ENCODE assay signal across 8 cellular contexts in the genomic region with DNA sequence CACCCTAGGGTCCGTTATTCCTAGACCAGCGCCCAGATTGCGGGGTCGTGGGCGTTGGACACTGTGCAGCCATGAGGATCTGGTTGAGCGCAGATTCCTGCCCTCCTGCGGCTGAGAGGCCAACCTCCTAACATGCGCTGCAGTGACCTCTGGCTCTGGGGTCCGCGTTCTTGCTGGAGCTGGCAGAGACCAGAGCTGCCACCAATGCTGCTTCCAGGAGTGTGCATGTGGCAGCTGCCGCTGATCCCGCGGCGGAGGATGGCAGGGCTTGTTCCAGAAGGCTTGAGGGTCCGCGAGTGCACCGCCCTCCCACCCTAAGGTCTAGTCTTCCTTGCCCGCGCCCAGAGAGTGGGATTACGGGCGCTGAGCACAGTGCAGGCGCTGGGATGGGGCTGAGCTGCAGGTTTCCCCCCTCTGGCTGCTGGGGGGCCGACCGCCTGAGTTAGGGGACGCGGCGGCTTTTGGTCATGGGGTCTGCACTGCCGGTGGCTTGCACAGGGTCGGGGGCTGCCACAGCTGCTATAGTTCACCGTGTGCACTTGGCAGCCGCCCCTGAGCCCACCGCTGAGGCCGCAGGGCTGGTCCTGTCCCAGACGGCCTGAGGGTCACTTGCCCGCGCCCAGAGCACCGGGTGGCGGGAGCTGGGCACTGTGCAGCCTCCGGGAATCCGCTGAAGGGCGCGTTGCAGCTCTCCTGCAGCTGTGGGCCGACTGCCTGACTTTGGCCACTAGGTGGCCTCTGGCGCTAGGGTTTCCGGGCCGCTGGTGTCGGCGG.
A peak's percentile ranks its signal among the peaks of the same experiment; 100 is the strongest.
DNase-seq lines count a peak whose midpoint lies in the region; FAIRE-seq and TF ChIP-seq lines count a peak whose summit lies in the region.

No MANE protein-coding gene starts in this region.

- no peak for TF ChIP-seq POLR2A in H54 (IDR thresholded peaks at IDR 0.05; ENCODE audit: low read depth, low read length)

- intact Hi-C loops in ascending aorta (cut with DNase I) = loop anchor here (2.0 to 10.0 kb wide), 3 partner anchors 127 to 581 kb away; partner anchors contain the start of genes FAM168B and MZT2A

- no peaks in the 10 kb centered on the region for H3K27me3 ChIP-seq in GM06990 (replicated peaks; ENCODE audit: control insufficient read depth, insufficient read depth, low read length)
- no peaks in the 10 kb centered on the region for H3K27me3 ChIP-seq in ascending aorta

- TF ChIP-seq CTCF in GM06990 (IDR thresholded peaks at IDR 0.05; ENCODE audit: insufficient read depth, low read length, poor library complexity, severe bottlenecking) (peak; percentile 92), LNCaP clone FGC (IDR thresholded peaks at IDR 0.05; ENCODE audit: control insufficient read depth, extremely low read depth, insufficient read depth) (peak; percentile 85), ascending aorta (IDR thresholded peaks at IDR 0.05) (peak; percentile 80 to 95 (median 89)), retinal pigment epithelial cell (conservative IDR thresholded peaks at IDR 0.05; ENCODE audit: low read depth, low read length) (peak; percentile 86)

- H3K4me1 ChIP-seq in ascending aorta = peaks cover 0 to 16% of the 10 kb centered on the region in 2 donors

- DNase-seq in GM06990 (ENCODE audit: extremely low read depth, insufficient read length) = peak; percentile 67
- DNase-seq in H54 (ENCODE audit: insufficient read length, low spot score) = peak; percentile 57
- DNase-seq in LNCaP clone FGC (ENCODE audit: low read depth) = no peak
- peak; percentile 70 for DNase-seq in SW480 (ENCODE audit: low spot score)
- peak in 1 of 2 donors; percentile 87 for DNase-seq in ascending aorta (ENCODE audit: low spot score in 2 of 2)
- peak; percentile 69 for DNase-seq in hepatic stellate cell (ENCODE audit: low spot score)
- no peak for DNase-seq in retinal pigment epithelial cell (ENCODE audit: low read depth)
- DNase-seq in KG1 (lab: John Stamatoyannopoulos, UW) = no peak

- peak; percentile 30 for FAIRE-seq in H54 (lab: Jason Lieb, UNC)

- no peaks in the 10 kb centered on the region for H3K36me3 ChIP-seq in GM06990 (ENCODE audit: control insufficient read depth, insufficient read depth, low read length)
- no peaks in the 10 kb centered on the region for H3K36me3 ChIP-seq in ascending aorta

- no peak overlapping the region for H3K27ac ChIP-seq in ascending aorta

- no peaks in the 10 kb centered on the region for H3K9me3 ChIP-seq in ascending aorta

- peak overlapping the region; percentile 56 for H3K4me3 ChIP-seq in GM06990 (replicated peaks; ENCODE audit: low read depth, low read length)
- peak overlapping the region; percentile 39 for H3K4me3 ChIP-seq in LNCaP clone FGC (ENCODE audit: low read depth, low read length)
- peak overlapping the region; percentile 44 to 61 for H3K4me3 ChIP-seq in ascending aorta
- H3K4me3 ChIP-seq in retinal pigment epithelial cell (ENCODE audit: low read length) = peak overlapping the region; percentile 45

Comparison
In these comparisons a context has a peak if more than half of its experiments do, and no peak if none do; other contexts are left out.
1. DNase-seq: peak in GM06990 (single experiment), H54 (single experiment), SW480 (single experiment) and hepatic stellate cell (single experiment); none in LNCaP clone FGC (single experiment), retinal pigment epithelial cell (single experiment) and KG1 (single experiment).
2. Peak in every context shown above with its lines, with median percentiles within 50 percentile points of each other: H3K4me3 ChIP-seq and CTCF ChIP-seq.